In genomic region chr9:126215486-126215885, GRCh38 we compare ENCODE assay signal across 23 cellular contexts.
"Had no signal": no experiment of that assay in that cellular context is flagged by ENCODE, and none has a peak within 500 bp of the region (broad histone marks: within the 10 kb centered on the region; RNA-seq: fewer than 3 reads in every experiment).

No MANE protein-coding gene starts in this region.

- DNase-seq: colonic mucosa; cortex of kidney; dermis blood vessel endothelial cell; dorsolateral prefrontal cortex; effector CD4-positive, alpha-beta T cell; effector CD8-positive, alpha-beta T cell; effector memory CD4-positive, alpha-beta T cell; effector memory CD8-positive, alpha-beta T cell; erythroblast; esophagus squamous epithelium; foreskin fibroblast; foreskin keratinocyte; foreskin melanocyte; gastrocnemius medialis; glutamatergic neuron; head of caudate nucleus; heart left ventricle; heart right ventricle had no signal

- H3K4me3 ChIP-seq: colonic mucosa, coronary artery, dorsolateral prefrontal cortex, esophagus muscularis mucosa, esophagus squamous epithelium, gastrocnemius medialis, gastroesophageal sphincter, heart left ventricle, heart right ventricle had no signal

- H3K27me3 ChIP-seq: colonic mucosa had no signal

- H3K4me1 ChIP-seq: colonic mucosa, esophagus muscularis mucosa, esophagus squamous epithelium, foreskin keratinocyte, gastrocnemius medialis, gastroesophageal sphincter, heart left ventricle, heart right ventricle had no signal

- H3K27ac ChIP-seq: colonic mucosa, coronary artery, dorsolateral prefrontal cortex, epithelial cell of prostate, esophagus muscularis mucosa, esophagus squamous epithelium, foreskin keratinocyte, gastrocnemius medialis, gastroesophageal sphincter, heart left ventricle, heart right ventricle had no signal

- H3K36me3 ChIP-seq: colonic mucosa, esophagus muscularis mucosa, esophagus squamous epithelium, gastrocnemius medialis, gastroesophageal sphincter, heart left ventricle, heart right ventricle had no signal

- H3K27ac Mint-ChIP-seq: dendritic cell treated with granulocyte-macrophage colony-stimulating factor and Interleukin-4, amounts not matched to agents 40 ng/mL and 50 ng/mL, for 4 days; effector memory CD8-positive, alpha-beta T cell had no signal

- H3K4me3 Mint-ChIP-seq: dendritic cell treated with granulocyte-macrophage colony-stimulating factor and Interleukin-4, amounts not matched to agents 40 ng/mL and 50 ng/mL, for 4 days; effector memory CD8-positive, alpha-beta T cell had no signal

- H3K9me3 ChIP-seq: colonic mucosa had no signal

- H3K9me3 Mint-ChIP-seq: effector memory CD8-positive, alpha-beta T cell had no signal
